ENCODE assay signal across 8 cellular contexts in the genomic region with DNA sequence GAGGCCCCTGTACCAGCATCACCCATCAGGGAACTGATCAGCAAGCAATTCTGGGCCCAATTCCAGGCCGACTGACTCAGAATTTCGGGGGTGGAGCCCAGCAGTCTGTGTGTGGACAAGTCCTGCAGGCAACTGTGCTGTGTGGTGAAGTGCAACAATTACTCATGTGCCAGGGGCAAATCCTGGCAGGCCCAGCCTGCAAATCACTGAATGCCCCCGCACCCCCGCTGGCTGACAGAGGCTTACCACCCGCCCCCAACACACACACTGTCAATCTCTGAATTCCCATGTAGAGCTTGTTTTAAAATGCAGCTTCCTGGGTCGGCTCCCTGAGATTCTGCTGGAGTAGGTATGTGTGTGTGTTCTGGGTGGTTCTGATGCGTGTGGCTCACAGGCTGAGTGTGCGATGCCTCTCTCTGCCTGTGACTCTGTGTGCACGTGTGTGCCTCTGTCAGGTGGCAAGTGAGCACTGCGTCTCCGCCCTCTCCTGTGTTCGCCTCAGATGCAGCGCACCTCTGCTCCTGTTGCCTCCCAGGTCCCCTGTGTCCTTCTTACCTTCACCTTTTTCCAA. TPM values are rescaled to one million over a fixed set of nuclear protein-coding genes. Genes with fewer than 3 reads are reported as not detected.
DNase-seq lines count a peak whose midpoint lies in the region; ATAC-seq and TF ChIP-seq lines count a peak whose summit lies in the region.

No MANE protein-coding gene starts in this region.

- no peaks in the 10 kb centered on the region for H3K79me2 ChIP-seq in SK-N-SH (ENCODE audit: insufficient read depth)

- no peaks in the 10 kb centered on the region for H3K27me3 ChIP-seq in SK-N-SH (ENCODE audit: insufficient read depth)

- H3K9me3 ChIP-seq in SK-N-SH: no peaks in the 10 kb centered on the region

- no peak overlapping the region for H3K4me3 ChIP-seq in SK-N-SH (ENCODE audit: low read depth in 2 of 2, low read length in 1 of 2)

- POLR2A ChIA-PET in SK-N-SH (lab: Yijun Ruan, JAX): no interaction called here

- H2AFZ ChIP-seq in SK-N-SH (ENCODE audit: low read depth): peak overlapping the region; percentile 33; the same call in 1 of the 2 replicates

- TF ChIP-seq EP300 in SK-N-SH (IDR thresholded peaks at IDR 0.05; ENCODE audit: borderline replicate concordance in 1 of 2, low read depth in 1 of 2, low read length in 1 of 2): peak in 1 of 2 experiments; percentile 45; a peak in 1 of 4 replicates

- H3K9me2 ChIP-seq in SK-N-SH: no peaks in the 10 kb centered on the region

- no peaks in the 10 kb centered on the region for H3K36me3 ChIP-seq in SK-N-SH (replicated peaks in 1 of 2; ENCODE audit: control insufficient read depth in 1 of 2, insufficient read depth in 2 of 2, low read length in 1 of 2)

- H4K20me1 ChIP-seq in SK-N-SH (ENCODE audit: insufficient read depth): no peaks in the 10 kb centered on the region

- H3K9ac ChIP-seq in SK-N-SH: no peak overlapping the region

- WGBS in SK-N-SH (ENCODE audit: low lambda C conversion rate): 49% methylated on average over 11 of the region's 13 CpGs

- H3K4me1 ChIP-seq in SK-N-SH (ENCODE audit: control insufficient read depth in 1 of 2, insufficient read depth in 2 of 2, low read depth in 1 of 2, low read length in 1 of 2): peaks cover 6 to 12% of the 10 kb centered on the region in 2 experiments; a peak in 2 of 4 replicates

- H3F3A ChIP-seq in SK-N-SH (replicated peaks; ENCODE audit: insufficient read depth): no peaks in the 10 kb centered on the region

- no peak for TF ChIP-seq CTCF in SK-N-SH (IDR thresholded peaks at IDR 0.05)

- H3K27ac ChIP-seq in SK-N-SH (ENCODE audit: low read depth in 2 of 2, low read length in 1 of 2): peak overlapping the region in 1 of 2 experiments; percentile 38; a peak in 1 of 4 replicates

- H3K4me2 ChIP-seq in SK-N-SH: peak overlapping the region; percentile 44; the same call in 1 of the 2 replicates

- ATAC-seq in GM18858 (IDR thresholded peaks at IDR 0.05; ENCODE audit: unreplicated experiment): no peak
- no peak for ATAC-seq in GM18520 (IDR thresholded peaks at IDR 0.05; ENCODE audit: unreplicated experiment)

- CTCF ChIA-PET in SK-N-SH (lab: Yijun Ruan, JAX): interaction anchor here (1.6 kb wide), 1 partner anchor 24 kb away, joined by 6 read pairs; no protein-coding TSS in a partner anchor

- DNase-seq in SIG-M5 treated with dmso at 0.1 percent for 504 hours (lab: John Stamatoyannopoulos, UW; ENCODE audit: unreplicated experiment) (peak; percentile 18), SIG-M5 (lab: John Stamatoyannopoulos, UW) (no peak), SK-N-SH (peak; percentile 64), head of caudate nucleus (peak; percentile 29 to 90 (median 70)), NCI-H187 (lab: John Stamatoyannopoulos, UW) (no peak)
- peak; percentile 23 for DNase-seq in stimulated activated CD8-positive, alpha-beta memory T cell treated with anti-CD3 and anti-CD28 coated beads, Interleukin-4, amount 100 ng/mL, for 48 hours

- intact Hi-C loops in head of caudate nucleus (cut with DNase I): no loop called here

- TF ChIP-seq RAD21 in SK-N-SH (IDR thresholded peaks at IDR 0.05; ENCODE audit: low read length): no peak

TF ChIP-seq in SK-N-SH, 30 proteins besides CTCF, POLR2A, EP300 and RAD21:
- TF ChIP-seq SIN3A (IDR thresholded peaks at IDR 0.05; ENCODE audit: borderline replicate concordance, low read depth, low read length) (peak; percentile 49; the same call in 1 of the 2 replicates), TCF12 (IDR thresholded peaks at IDR 0.05) (peak; percentile 60; the same call in 1 of the 2 replicates), TAF1 (IDR thresholded peaks at IDR 0.05; ENCODE audit: borderline replicate concordance, low read depth, low read length) (no peak), NFIC (IDR thresholded peaks at IDR 0.05; ENCODE audit: borderline replicate concordance) (peak; percentile 89), FOSL2 (IDR thresholded peaks at IDR 0.05; ENCODE audit: borderline replicate concordance, low read depth) (peak; percentile 78; the same call in 1 of the 2 replicates)
- TF ChIP-seq, protein P1, sequence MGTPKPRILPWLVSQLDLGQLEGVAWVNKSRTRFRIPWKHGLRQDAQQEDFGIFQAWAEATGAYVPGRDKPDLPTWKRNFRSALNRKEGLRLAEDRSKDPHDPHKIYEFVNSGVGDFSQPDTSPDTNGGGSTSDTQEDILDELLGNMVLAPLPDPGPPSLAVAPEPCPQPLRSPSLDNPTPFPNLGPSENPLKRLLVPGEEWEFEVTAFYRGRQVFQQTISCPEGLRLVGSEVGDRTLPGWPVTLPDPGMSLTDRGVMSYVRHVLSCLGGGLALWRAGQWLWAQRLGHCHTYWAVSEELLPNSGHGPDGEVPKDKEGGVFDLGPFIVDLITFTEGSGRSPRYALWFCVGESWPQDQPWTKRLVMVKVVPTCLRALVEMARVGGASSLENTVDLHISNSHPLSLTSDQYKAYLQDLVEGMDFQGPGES (IDR thresholded peaks at IDR 0.05; ENCODE audit: low read depth, low read length): no peak
- TF ChIP-seq, protein P2, sequence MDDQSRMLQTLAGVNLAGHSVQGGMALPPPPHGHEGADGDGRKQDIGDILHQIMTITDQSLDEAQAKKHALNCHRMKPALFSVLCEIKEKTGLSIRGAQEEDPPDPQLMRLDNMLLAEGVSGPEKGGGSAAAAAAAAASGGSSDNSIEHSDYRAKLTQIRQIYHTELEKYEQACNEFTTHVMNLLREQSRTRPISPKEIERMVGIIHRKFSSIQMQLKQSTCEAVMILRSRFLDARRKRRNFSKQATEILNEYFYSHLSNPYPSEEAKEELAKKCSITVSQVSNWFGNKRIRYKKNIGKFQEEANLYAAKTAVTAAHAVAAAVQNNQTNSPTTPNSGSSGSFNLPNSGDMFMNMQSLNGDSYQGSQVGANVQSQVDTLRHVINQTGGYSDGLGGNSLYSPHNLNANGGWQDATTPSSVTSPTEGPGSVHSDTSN (IDR thresholded peaks at IDR 0.05): peak; percentile 89
- TF ChIP-seq, protein P3, sequence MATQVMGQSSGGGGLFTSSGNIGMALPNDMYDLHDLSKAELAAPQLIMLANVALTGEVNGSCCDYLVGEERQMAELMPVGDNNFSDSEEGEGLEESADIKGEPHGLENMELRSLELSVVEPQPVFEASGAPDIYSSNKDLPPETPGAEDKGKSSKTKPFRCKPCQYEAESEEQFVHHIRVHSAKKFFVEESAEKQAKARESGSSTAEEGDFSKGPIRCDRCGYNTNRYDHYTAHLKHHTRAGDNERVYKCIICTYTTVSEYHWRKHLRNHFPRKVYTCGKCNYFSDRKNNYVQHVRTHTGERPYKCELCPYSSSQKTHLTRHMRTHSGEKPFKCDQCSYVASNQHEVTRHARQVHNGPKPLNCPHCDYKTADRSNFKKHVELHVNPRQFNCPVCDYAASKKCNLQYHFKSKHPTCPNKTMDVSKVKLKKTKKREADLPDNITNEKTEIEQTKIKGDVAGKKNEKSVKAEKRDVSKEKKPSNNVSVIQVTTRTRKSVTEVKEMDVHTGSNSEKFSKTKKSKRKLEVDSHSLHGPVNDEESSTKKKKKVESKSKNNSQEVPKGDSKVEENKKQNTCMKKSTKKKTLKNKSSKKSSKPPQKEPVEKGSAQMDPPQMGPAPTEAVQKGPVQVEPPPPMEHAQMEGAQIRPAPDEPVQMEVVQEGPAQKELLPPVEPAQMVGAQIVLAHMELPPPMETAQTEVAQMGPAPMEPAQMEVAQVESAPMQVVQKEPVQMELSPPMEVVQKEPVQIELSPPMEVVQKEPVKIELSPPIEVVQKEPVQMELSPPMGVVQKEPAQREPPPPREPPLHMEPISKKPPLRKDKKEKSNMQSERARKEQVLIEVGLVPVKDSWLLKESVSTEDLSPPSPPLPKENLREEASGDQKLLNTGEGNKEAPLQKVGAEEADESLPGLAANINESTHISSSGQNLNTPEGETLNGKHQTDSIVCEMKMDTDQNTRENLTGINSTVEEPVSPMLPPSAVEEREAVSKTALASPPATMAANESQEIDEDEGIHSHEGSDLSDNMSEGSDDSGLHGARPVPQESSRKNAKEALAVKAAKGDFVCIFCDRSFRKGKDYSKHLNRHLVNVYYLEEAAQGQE (IDR thresholded peaks at IDR 0.05; ENCODE audit: low read depth, low read length): no peak
- TF ChIP-seq, protein P4, sequence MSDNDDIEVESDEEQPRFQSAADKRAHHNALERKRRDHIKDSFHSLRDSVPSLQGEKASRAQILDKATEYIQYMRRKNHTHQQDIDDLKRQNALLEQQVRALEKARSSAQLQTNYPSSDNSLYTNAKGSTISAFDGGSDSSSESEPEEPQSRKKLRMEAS (IDR thresholded peaks at IDR 0.05; ENCODE audit: low read depth): peak; percentile 58

RNA-seq across cellular contexts. Expression of a gene that starts 45.4 kb away (rescaled TPM):
- polyA plus RNA-seq in SK-N-SH (2012; rRNA removed): 50.7 and 60.2 TPM in 2 replicates
- 76.1 and 95.5 TPM in 2 replicates for polyA plus RNA-seq in SK-N-SH (2012; cell fraction: cytosol; rRNA removed)
- polyA plus RNA-seq in SK-N-SH (2012; cell fraction: nucleus; rRNA removed): 17.6 and 29.5 TPM in 2 replicates

Comparison
In these comparisons a context has a peak if more than half of its experiments do, and no peak if none do; other contexts are left out.
1. DNase-seq: peak in SIG-M5 treated with dmso at 0.1 percent for 504 hours (single experiment), SK-N-SH (single experiment), head of caudate nucleus (42 of 42) and stimulated activated CD8-positive, alpha-beta memory T cell treated with anti-CD3 and anti-CD28 coated beads, Interleukin-4, amount 100 ng/mL, for 48 hours (single experiment); none in SIG-M5 (single experiment) and NCI-H187 (0 of 2).